ENCODE assay signal across 15 cellular contexts in genomic region chr6:156109713-156110112, GRCh38.
DNase-seq lines count a peak whose midpoint lies in the region; TF ChIP-seq lines count a peak whose summit lies in the region.
"Had no signal": no experiment of that assay in that cellular context is flagged by ENCODE, and none has a peak within 500 bp of the region (broad histone marks: within the 10 kb centered on the region; RNA-seq: fewer than 3 reads in every experiment).

No MANE protein-coding gene starts in this region.

- TF ChIP-seq RAD21 in Ishikawa (IDR thresholded peaks at IDR 0.05; ENCODE audit: low read depth) = no peak

- DNase-seq in DMS 273 (lab: John Stamatoyannopoulos, UW; ENCODE audit: unreplicated experiment) = peak; percentile 4
- no peak for DNase-seq in DMS 273 treated with DMSO at 0.1 percent for 48 hours (lab: John Stamatoyannopoulos, UW)
- peak; percentile 1 for DNase-seq in dermis blood vessel endothelial cell
- DNase-seq in myocyte (ENCODE audit: low read depth) = peak; percentile 6
- no peak for DNase-seq in NCI-H1092 treated with DMSO at 0.1 percent for 48 hours (lab: John Stamatoyannopoulos, UW)
- DNase-seq in effector CD8-positive, alpha-beta T cell (lab: John Stamatoyannopoulos, UW) = no peak
- DNase-seq in HT-29 (ENCODE audit: low spot score) = no peak
- DNase-seq: CD8-positive, alpha-beta memory T cell; KG1; MG63; NCI-H2029; NCI-H524; SIG-M5; SW 1271 had no signal

- no peak for TF ChIP-seq EP300 in Ishikawa (IDR thresholded peaks at IDR 0.05; ENCODE audit: borderline replicate concordance)

TF ChIP-seq in Ishikawa, 13 proteins besides CTCF, POLR2A, EP300 and RAD21:
- TF ChIP-seq REST (IDR thresholded peaks at IDR 0.05; ENCODE audit: low read depth) = peak; percentile 83
- no peak for TF ChIP-seq CEBPB (IDR thresholded peaks at IDR 0.05)

Comparison
In these comparisons a context has a peak if more than half of its experiments do, and no peak if none do; other contexts are left out.
1. DNase-seq: peak in DMS 273 (single experiment), dermis blood vessel endothelial cell (single experiment) and myocyte (single experiment); none in DMS 273 treated with DMSO at 0.1 percent for 48 hours (single experiment), NCI-H1092 treated with DMSO at 0.1 percent for 48 hours (single experiment), effector CD8-positive, alpha-beta T cell (single experiment) and HT-29 (single experiment).